In the genomic region with DNA sequence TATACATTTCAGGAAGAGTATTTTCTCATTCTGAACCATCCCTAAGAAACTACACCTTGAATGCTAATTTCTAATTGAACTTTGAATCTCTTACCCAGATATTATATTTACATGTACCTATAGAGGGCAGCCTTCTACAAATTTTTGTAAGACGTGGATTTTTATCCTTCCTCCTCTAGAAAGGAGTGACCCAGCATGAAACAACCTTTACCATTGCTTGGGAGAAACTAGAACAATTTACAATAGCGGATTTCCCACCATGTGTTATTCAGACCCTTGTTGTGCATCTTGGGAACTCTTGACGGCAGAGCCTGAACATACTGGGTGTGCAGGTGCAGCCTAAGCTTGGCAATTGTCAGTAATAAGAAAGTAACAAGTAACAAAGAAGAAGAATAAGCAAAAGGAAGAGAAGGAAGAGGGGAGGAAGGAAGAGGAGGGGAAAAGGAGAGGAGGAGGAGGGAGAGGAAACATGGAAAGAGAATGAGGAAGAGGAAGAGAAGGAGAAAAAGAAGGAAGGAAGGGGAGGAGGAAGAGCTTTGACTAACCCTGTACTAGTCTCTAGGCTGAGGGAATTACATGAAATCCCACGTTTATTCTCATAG, we compare ENCODE assay signal across 8 cellular contexts. TPM values are rescaled to one million over a fixed set of nuclear protein-coding genes. Genes with fewer than 3 reads are reported as not detected.
DNase-seq lines count a peak whose midpoint lies in the region; ATAC-seq, FAIRE-seq and TF ChIP-seq lines count a peak whose summit lies in the region.

No MANE protein-coding gene starts in this region.

- no peaks in the 10 kb centered on the region for H3K9me3 Mint-ChIP-seq in activated CD8-positive, alpha-beta memory T cell treated with anti-CD3 and anti-CD28 coated beads, Interleukin-2, amount 10 ng/mL, durations not matched to agents 7 days and 5 days (ENCODE audit: low read depth)
- no peaks in the 10 kb centered on the region for H3K9me3 Mint-ChIP-seq in MCF 10A (ENCODE audit: unreplicated experiment)

- TF ChIP-seq CTCF in MCF 10A (IDR thresholded peaks at IDR 0.05; ENCODE audit: unreplicated experiment) (peak; percentile 54), keratinocyte (optimal IDR thresholded peaks at IDR 0.05 in 1 of 3, IDR thresholded peaks at IDR 0.05 in 1 of 3, conservative IDR thresholded peaks at IDR 0.05 in 1 of 3; ENCODE audit: extremely low read depth in 1 of 3, insufficient read depth in 2 of 3, low read length in 3 of 3) (peak in 1 of 3 experiments; percentile 36), tibial artery (IDR thresholded peaks at IDR 0.05) (peak; percentile 39 to 40)

- POLR2A ChIA-PET in MCF 10A (lab: Yijun Ruan, JAX), result interaction anchor here (0.7 to 2.1 kb wide), 10 partner anchors 15 to 146 kb away, joined by 3 to 12 read pairs (median 5); partner anchors contain the start of genes RPS12 and SLC18B1

- peak; percentile 49 for FAIRE-seq in keratinocyte (lab: Jason Lieb, UNC)

- peak; percentile 78 for ATAC-seq in activated CD8-positive, alpha-beta memory T cell treated with anti-CD3 and anti-CD28 coated beads, Interleukin-2, amount 10 ng/mL, durations not matched to agents 7 days and 5 days
- ATAC-seq in HG02852 (IDR thresholded peaks at IDR 0.05; ENCODE audit: unreplicated experiment), result peak; percentile 69

- H3K36me3 ChIP-seq in keratinocyte (ENCODE audit: control insufficient read depth in 2 of 2, extremely low read depth in 1 of 2, insufficient read depth in 2 of 2, low read length in 2 of 2) (no peaks in the 10 kb centered on the region), tibial artery (no peaks in the 10 kb centered on the region)

- no peak overlapping the region for H3K9ac ChIP-seq in keratinocyte (ENCODE audit: control insufficient read depth, extremely low read depth, insufficient read depth, low read length)

- no TSS peak for BruUV-seq in MCF 10A (replicated peaks; lab: Mats Ljungman, UMichigan)

- H3K4me3 Mint-ChIP-seq in activated CD8-positive, alpha-beta memory T cell treated with anti-CD3 and anti-CD28 coated beads, Interleukin-2, amount 10 ng/mL, durations not matched to agents 7 days and 5 days, result peak overlapping the region; percentile 29
- no peak overlapping the region for H3K4me3 Mint-ChIP-seq in MCF 10A (ENCODE audit: unreplicated experiment)

- no peak for DNase-seq in activated CD8-positive, alpha-beta memory T cell treated with anti-CD3 and anti-CD28 coated beads, Interleukin-2, amount 10 ng/mL, durations not matched to agents 7 days and 5 days
- no peak for DNase-seq in activated CD8-positive, alpha-beta memory T cell treated with anti-CD3 and anti-CD28 coated beads, Interleukin-2, amount 50 U/mL, for 4 hours
- DNase-seq in NCI-H69 (lab: John Stamatoyannopoulos, UW), result peak; percentile 65
- DNase-seq in MCF 10A (ENCODE audit: unreplicated experiment), result peak; percentile 51
- no peak for DNase-seq in keratinocyte (ENCODE audit: low read depth, low spot score)
- no peak for DNase-seq in tibial artery
- no peak for DNase-seq in GF-D8 (lab: John Stamatoyannopoulos, UW)

- no peak overlapping the region for H3K27ac Mint-ChIP-seq in activated CD8-positive, alpha-beta memory T cell treated with anti-CD3 and anti-CD28 coated beads, Interleukin-2, amount 10 ng/mL, durations not matched to agents 7 days and 5 days
- H3K27ac Mint-ChIP-seq in MCF 10A (ENCODE audit: low read depth, unreplicated experiment), result no peak overlapping the region

- H2AFZ ChIP-seq in keratinocyte (ENCODE audit: control insufficient read depth, low read length), result peak overlapping the region; percentile 59

- H3K4me1 ChIP-seq in keratinocyte (ENCODE audit: control insufficient read depth, extremely low read depth, insufficient read depth, low read length), result no peaks in the 10 kb centered on the region
- H3K4me1 ChIP-seq in tibial artery, result peaks cover 0 to 3% (median 0%) of the 10 kb centered on the region in 4 donors

- no peaks in the 10 kb centered on the region for H4K20me1 ChIP-seq in keratinocyte (ENCODE audit: control insufficient read depth, extremely low read depth, insufficient read depth, low read length)

- CTCF ChIA-PET in activated CD8-positive, alpha-beta memory T cell treated with anti-CD3 and anti-CD28 coated beads, Interleukin-2, amount 10 ng/mL, durations not matched to agents 7 days and 5 days (lab: Charles Lee), result interaction anchor here (0.7 to 6.7 kb wide), 22 partner anchors 10 to 169 kb away, joined by 3 to 91 read pairs (median 4); partner anchors contain the start of genes RPS12 and SLC18B1
- CTCF ChIA-PET in MCF 10A (lab: Yijun Ruan, JAX), result interaction anchor here (0.6 to 6.7 kb wide), 51 partner anchors 8 to 1285 kb away, joined by 3 to 103 read pairs (median 4); partner anchors contain the start of genes SLC18B1 and VNN1

- no peaks in the 10 kb centered on the region for H3K79me2 ChIP-seq in keratinocyte (ENCODE audit: control insufficient read depth, insufficient read depth, low read length)

- intact Hi-C loops in MCF 10A (cut with micrococcal nuclease), result loop anchor here (1.0 to 2.0 kb wide), 5 partner anchors 46 to 139 kb away; partner anchors contain the start of gene SLC18B1
- intact Hi-C loops in tibial artery (cut with DNase I; ENCODE audit: low total_unique reads), result no loop called here

- no peaks in the 10 kb centered on the region for H3K9me1 ChIP-seq in keratinocyte (ENCODE audit: control insufficient read depth, extremely low read depth, insufficient read depth, low read length)

- dilution Hi-C loops in keratinocyte (cut with MboI; ENCODE audit: extremely low pct_ligation_motif_present, low sequenced_read_pairs), result no loop called here

- H3K4me3 ChIP-seq in keratinocyte (ENCODE audit: control insufficient read depth in 2 of 3, extremely low read depth in 1 of 3, insufficient read depth in 2 of 3, low read depth in 1 of 3, low read length in 3 of 3) (no peak overlapping the region), tibial artery (no peak overlapping the region)

- no peak overlapping the region for H3K4me2 ChIP-seq in keratinocyte (ENCODE audit: control insufficient read depth, extremely low read depth, insufficient read depth, low read depth, low read length)

- H3K9me3 ChIP-seq in keratinocyte (ENCODE audit: control insufficient read depth, low read depth, low read length) (no peaks in the 10 kb centered on the region), tibial artery (no peaks in the 10 kb centered on the region)

- H3K4me1 Mint-ChIP-seq in activated CD8-positive, alpha-beta memory T cell treated with anti-CD3 and anti-CD28 coated beads, Interleukin-2, amount 10 ng/mL, durations not matched to agents 7 days and 5 days, result peaks cover 21% of the 10 kb centered on the region
- H3K4me1 Mint-ChIP-seq in MCF 10A (ENCODE audit: insufficient read depth, unreplicated experiment), result peaks cover 7% of the 10 kb centered on the region

- no peaks in the 10 kb centered on the region for H3K27me3 ChIP-seq in keratinocyte (ENCODE audit: control insufficient read depth, extremely low read depth, insufficient read depth, low read length)
- H3K27me3 ChIP-seq in tibial artery, result no peaks in the 10 kb centered on the region

- H3K27ac ChIP-seq in keratinocyte (ENCODE audit: control insufficient read depth, insufficient read depth, low read length) (no peak overlapping the region), tibial artery (no peak overlapping the region)

- H3K36me3 Mint-ChIP-seq in activated CD8-positive, alpha-beta memory T cell treated with anti-CD3 and anti-CD28 coated beads, Interleukin-2, amount 10 ng/mL, durations not matched to agents 7 days and 5 days, result no peaks in the 10 kb centered on the region
- no peaks in the 10 kb centered on the region for H3K36me3 Mint-ChIP-seq in MCF 10A (ENCODE audit: insufficient read depth, unreplicated experiment)

- peaks cover 11% of the 10 kb centered on the region for H3K27me3 Mint-ChIP-seq in activated CD8-positive, alpha-beta memory T cell treated with anti-CD3 and anti-CD28 coated beads, Interleukin-2, amount 10 ng/mL, durations not matched to agents 7 days and 5 days
- H3K27me3 Mint-ChIP-seq in MCF 10A (ENCODE audit: insufficient read depth, unreplicated experiment), result no peaks in the 10 kb centered on the region

RNA-seq across cellular contexts. Expression of gene TAAR1, which starts 10.8 kb away (rescaled TPM):
- not detected for total RNA-seq in activated CD8-positive, alpha-beta memory T cell treated with anti-CD3 and anti-CD28 coated beads, Interleukin-2, amount 10 ng/mL, durations not matched to agents 7 days and 5 days
- total RNA-seq in MCF 10A (2022), result not detected in 2 replicates
- polyA plus RNA-seq in keratinocyte, result not detected in 3 replicates
- not detected for polyA plus RNA-seq in keratinocyte (2011; ENCODE audit: low read depth)
- polyA plus RNA-seq in keratinocyte (2011; cell fraction: cytosol; rRNA removed), result not detected in 2 replicates
- polyA plus RNA-seq in keratinocyte (2011; cell fraction: nucleus; rRNA removed), result not detected in 2 replicates
- polyA plus RNA-seq in keratinocyte (2012; ENCODE audit: low replicate concordance), result not detected in 2 replicates
- not detected in 3 replicates for polyA minus RNA-seq in keratinocyte
- not detected for polyA minus RNA-seq in keratinocyte (2011; cell fraction: cytosol; rRNA and poly(A)+ RNA removed)
- not detected in 2 replicates for polyA minus RNA-seq in keratinocyte (2011; cell fraction: nucleus; rRNA and poly(A)+ RNA removed)

RNA-seq across cellular contexts. Expression of gene VNN1, which starts 44.1 kb away (rescaled TPM):
- not detected for total RNA-seq in activated CD8-positive, alpha-beta memory T cell treated with anti-CD3 and anti-CD28 coated beads, Interleukin-2, amount 10 ng/mL, durations not matched to agents 7 days and 5 days
- total RNA-seq in MCF 10A (2022), result 3.5 and 5.4 TPM in 2 replicates
- polyA plus RNA-seq in keratinocyte, result 1.5 to 3.8 TPM (median 3.3 TPM) in 3 replicates
- polyA plus RNA-seq in keratinocyte (2011; ENCODE audit: low read depth), result 0.25 TPM
- 0.68 and 1.5 TPM in 2 replicates for polyA plus RNA-seq in keratinocyte (2011; cell fraction: cytosol; rRNA removed)
- 10.0 and 12.5 TPM in 2 replicates for polyA plus RNA-seq in keratinocyte (2011; cell fraction: nucleus; rRNA removed)
- 0.16 and 1.2 TPM in 2 replicates for polyA plus RNA-seq in keratinocyte (2012; ENCODE audit: low replicate concordance)
- 0.83 to 0.99 TPM in 2 of 3 replicates, not detected in the other for polyA minus RNA-seq in keratinocyte
- not detected for polyA minus RNA-seq in keratinocyte (2011; cell fraction: cytosol; rRNA and poly(A)+ RNA removed)
- polyA minus RNA-seq in keratinocyte (2011; cell fraction: nucleus; rRNA and poly(A)+ RNA removed), result 0.39 and 0.42 TPM in 2 replicates

RNA-seq across cellular contexts. Expression of gene TAAR2, which starts 45.7 kb away (rescaled TPM):
- total RNA-seq in activated CD8-positive, alpha-beta memory T cell treated with anti-CD3 and anti-CD28 coated beads, Interleukin-2, amount 10 ng/mL, durations not matched to agents 7 days and 5 days, result not detected
- total RNA-seq in MCF 10A (2022), result not detected in 2 replicates
- polyA plus RNA-seq in keratinocyte, result not detected in 3 replicates
- polyA plus RNA-seq in keratinocyte (2011; ENCODE audit: low read depth), result not detected
- polyA plus RNA-seq in keratinocyte (2011; cell fraction: cytosol; rRNA removed), result not detected in 2 replicates
- not detected in 2 replicates for polyA plus RNA-seq in keratinocyte (2011; cell fraction: nucleus; rRNA removed)
- polyA plus RNA-seq in keratinocyte (2012; ENCODE audit: low replicate concordance), result not detected in 2 replicates
- polyA minus RNA-seq in keratinocyte, result not detected in 3 replicates
- not detected for polyA minus RNA-seq in keratinocyte (2011; cell fraction: cytosol; rRNA and poly(A)+ RNA removed)
- polyA minus RNA-seq in keratinocyte (2011; cell fraction: nucleus; rRNA and poly(A)+ RNA removed), result not detected in 2 replicates

Comparison
In these comparisons a context has a peak if more than half of its experiments do, and no peak if none do; other contexts are left out.
1. DNase-seq: peak in NCI-H69 (single experiment) and MCF 10A (single experiment); none in activated CD8-positive, alpha-beta memory T cell treated with anti-CD3 and anti-CD28 coated beads, Interleukin-2, amount 10 ng/mL, durations not matched to agents 7 days and 5 days (single experiment), activated CD8-positive, alpha-beta memory T cell treated with anti-CD3 and anti-CD28 coated beads, Interleukin-2, amount 50 U/mL, for 4 hours (single experiment), keratinocyte (single experiment), tibial artery (0 of 2) and GF-D8 (single experiment).